Comparison of ENCODE assay signal across 1 cellular context in the genomic region with DNA sequence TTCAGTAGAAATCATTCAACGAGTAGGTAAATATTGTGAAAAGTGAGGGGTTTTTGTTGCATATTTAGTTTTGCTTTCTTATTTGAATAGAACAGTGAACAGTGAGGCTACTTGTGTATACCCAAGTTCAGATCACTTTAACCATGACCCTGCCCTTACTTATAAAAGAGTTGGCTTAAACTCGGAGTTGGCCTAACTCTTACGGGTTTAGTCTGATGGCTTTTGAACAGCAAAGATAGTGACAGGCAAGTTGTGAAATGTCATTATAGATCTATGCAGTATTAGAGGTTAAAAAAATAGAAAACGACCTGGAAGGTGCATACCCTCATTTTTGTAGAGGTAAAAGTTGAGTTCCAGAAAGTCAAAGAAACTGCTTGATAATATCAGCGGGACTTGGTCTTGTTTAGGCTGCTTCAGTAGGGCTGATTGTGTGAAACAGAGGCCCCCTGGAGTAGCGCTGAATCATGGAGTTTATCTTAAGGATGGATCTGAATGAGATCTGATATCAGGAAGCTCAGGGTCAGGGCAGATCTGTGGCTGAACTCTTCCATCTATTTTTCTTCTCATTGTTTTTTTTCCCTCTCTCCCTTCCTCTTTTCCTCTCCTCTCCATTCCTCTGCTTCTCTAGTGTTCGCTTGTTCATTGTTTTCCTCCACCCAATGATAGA.
TF ChIP-seq lines count a peak whose summit lies in the region.

No MANE protein-coding gene starts in this region.

TF ChIP-seq in GM23338, 12 proteins besides CTCF, POLR2A, EP300 and RAD21 (continued from another document):
- TF ChIP-seq, protein P1, sequence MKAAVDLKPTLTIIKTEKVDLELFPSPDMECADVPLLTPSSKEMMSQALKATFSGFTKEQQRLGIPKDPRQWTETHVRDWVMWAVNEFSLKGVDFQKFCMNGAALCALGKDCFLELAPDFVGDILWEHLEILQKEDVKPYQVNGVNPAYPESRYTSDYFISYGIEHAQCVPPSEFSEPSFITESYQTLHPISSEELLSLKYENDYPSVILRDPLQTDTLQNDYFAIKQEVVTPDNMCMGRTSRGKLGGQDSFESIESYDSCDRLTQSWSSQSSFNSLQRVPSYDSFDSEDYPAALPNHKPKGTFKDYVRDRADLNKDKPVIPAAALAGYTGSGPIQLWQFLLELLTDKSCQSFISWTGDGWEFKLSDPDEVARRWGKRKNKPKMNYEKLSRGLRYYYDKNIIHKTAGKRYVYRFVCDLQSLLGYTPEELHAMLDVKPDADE (IDR thresholded peaks at IDR 0.05) = no peak
- no peak for TF ChIP-seq NANOG (IDR thresholded peaks at IDR 0.05; ENCODE audit: borderline replicate concordance)
- TF ChIP-seq EZH2 (IDR thresholded peaks at IDR 0.05; ENCODE audit: low read depth, unreplicated experiment) = no peak
